Comparison of ENCODE assay signal across 8 cellular contexts in genomic region chr1:6033986-6034749, GRCh38. TPM values are rescaled to one million over a fixed set of nuclear protein-coding genes. Genes with fewer than 3 reads are reported as not detected.
DNase-seq lines count a peak whose midpoint lies in the region; ATAC-seq and TF ChIP-seq lines count a peak whose summit lies in the region.

No MANE protein-coding gene starts in this region.

- peak; percentile 40 to 79 (median 67); a peak in 5 of 6 replicates for TF ChIP-seq CTCF in HCT116 (IDR thresholded peaks at IDR 0.05 in 2 of 3, conservative IDR thresholded peaks at IDR 0.05 in 1 of 3; ENCODE audit: borderline replicate concordance in 1 of 3, insufficient read depth in 1 of 3, low read depth in 2 of 3, low read length in 2 of 3)
- peak; percentile 47 to 75 for TF ChIP-seq CTCF in left lung (IDR thresholded peaks at IDR 0.05)

- H3K27me3 ChIP-seq in HCT116 (ENCODE audit: insufficient read depth, low read length): no peaks in the 10 kb centered on the region
- no peaks in the 10 kb centered on the region for H3K27me3 ChIP-seq in left lung

- H3K4me1 ChIP-seq in HCT116 (ENCODE audit: control insufficient read depth in 1 of 2, insufficient read depth in 2 of 2, low read length in 2 of 2) (no peaks in the 10 kb centered on the region), left lung (peaks cover 0 to 36% of the 10 kb centered on the region in 2 donors)

- no peaks in the 10 kb centered on the region for H3K9me3 Mint-ChIP-seq in T-cell

- H3K9ac ChIP-seq in HCT116 (ENCODE audit: low read length): no peak overlapping the region

- no TSS peak for BruUV-seq in HCT116 (replicated peaks; lab: Mats Ljungman, UMichigan)

- H3K9me3 ChIP-seq in HCT116 (ENCODE audit: control insufficient read depth in 1 of 2, insufficient read depth in 1 of 2, low read depth in 1 of 2, low read length in 2 of 2): no peaks in the 10 kb centered on the region
- H3K9me3 ChIP-seq in left lung: no peaks in the 10 kb centered on the region

- POLR2A ChIA-PET in HCT116 (lab: Charles Lee) (interaction anchor here (0.9 kb wide), 1 partner anchor 8 kb away, joined by 4 read pairs; no protein-coding TSS in a partner anchor), T-cell (lab: Charles Lee) (no interaction called here)

- no peak overlapping the region for H3K4me2 ChIP-seq in HCT116 (ENCODE audit: low read length)

- H3K27me3 Mint-ChIP-seq in T-cell: no peaks in the 10 kb centered on the region

- TF ChIP-seq RAD21 in HCT116 (IDR thresholded peaks at IDR 0.05; ENCODE audit: low read depth): no peak; the same call in none of the 2 replicates

- H3K79me2 ChIP-seq in HCT116 (ENCODE audit: insufficient read depth, low read length): no peaks in the 10 kb centered on the region

- ATAC-seq in HCT116 (peak; percentile 91), T-cell (replicated peaks in 1 of 4) (peak; percentile 38 to 54 (median 42)), left lung (peak; percentile 86), GM19463 (IDR thresholded peaks at IDR 0.05; ENCODE audit: unreplicated experiment) (no peak)

- RAD21 ChIA-PET in HCT116 (lab: Charles Lee; ENCODE audit: low non-redundant PET in 1 of 2, low total read pairs in 2 of 2, uncharacterized antibody in 2 of 2, unreplicated experiment in 2 of 2): no interaction called here

- DNase-seq in AG08396 (ENCODE audit: low spot score) (peak; percentile 72), HCT116 (ENCODE audit: low read depth, low spot score) (no peak), T-cell (peak in 19 of 34 experiments; percentile 12 to 43 (median 29)), cerebellar cortex (ENCODE audit: low spot score) (peak; percentile 86), left lung (peak in 1 of 2 donors; percentile 85), NCI-H1048 (lab: John Stamatoyannopoulos, UW) (no peak)

- H3K27ac ChIP-seq in HCT116 (ENCODE audit: low read depth, low read length): no peak overlapping the region
- no peak overlapping the region for H3K27ac ChIP-seq in left lung
- peak overlapping the region; percentile 41 for H3K27ac ChIP-seq in temporal lobe (ENCODE audit: low read depth, low read length)

- no peaks in the 10 kb centered on the region for H3K9me2 ChIP-seq in HCT116 (ENCODE audit: insufficient read depth)

- H4K20me1 ChIP-seq in HCT116 (ENCODE audit: insufficient read depth): no peaks in the 10 kb centered on the region

- TF ChIP-seq POLR2A in HCT116 (IDR thresholded peaks at IDR 0.05; ENCODE audit: borderline replicate concordance, extremely low read depth, insufficient read depth, insufficient read length): no peak

- no peak overlapping the region for H3K4me3 ChIP-seq in HCT116 (replicated peaks in 1 of 2; ENCODE audit: low read depth in 1 of 2, low read length in 2 of 2)
- H3K4me3 ChIP-seq in left lung: no peak overlapping the region

- H3K4me3 Mint-ChIP-seq in T-cell: peak overlapping the region in 1 of 3 donors; percentile 20

- H3K36me3 Mint-ChIP-seq in T-cell: peaks cover 26% of the 10 kb centered on the region

- H3K36me3 ChIP-seq in HCT116 (ENCODE audit: control insufficient read depth in 1 of 2, insufficient read depth in 2 of 2, low read length in 2 of 2) (no peaks in the 10 kb centered on the region), left lung (peaks cover 0 to 31% of the 10 kb centered on the region in 2 donors)

- no peak overlapping the region for H3K27ac Mint-ChIP-seq in T-cell

- H2AFZ ChIP-seq in HCT116 (ENCODE audit: low read depth, low read length, poor library complexity, severe bottlenecking): no peak overlapping the region

- CTCF ChIA-PET in HCT116 (lab: Charles Lee) (interaction anchor here (1.0 to 1.7 kb wide), 3 partner anchors 8 to 211 kb away, joined by 3 to 8 read pairs (median 5); no protein-coding TSS in a partner anchor), T-cell (lab: Charles Lee) (interaction anchor here (0.6 to 0.8 kb wide), 2 partner anchors 42 to 302 kb away, joined by 3 read pairs; partner anchors contain the start of gene NPHP4 (in 1 of the 2))

- intact Hi-C loops in HCT116 (cut with micrococcal nuclease): no loop called here
- intact Hi-C loops in left lung (cut with DNase I): no loop called here

- peaks cover 76 to 87% (median 82%) of the 10 kb centered on the region in 3 donors for H3K4me1 Mint-ChIP-seq in T-cell

TF ChIP-seq in HCT116, 20 proteins besides CTCF, POLR2A, EP300 and RAD21:
- TF ChIP-seq ZBTB33 (IDR thresholded peaks at IDR 0.05; ENCODE audit: extremely low read depth, insufficient replicate concordance, low read length): no peak
- TF ChIP-seq SRF (IDR thresholded peaks at IDR 0.05; ENCODE audit: low read depth): no peak
- TF ChIP-seq EGR1 (IDR thresholded peaks at IDR 0.05; ENCODE audit: low read depth): no peak
- no peak for TF ChIP-seq SIN3A (IDR thresholded peaks at IDR 0.05; ENCODE audit: low read depth)

RNA-seq across cellular contexts. Expression of gene KCNAB2, which starts 11.5 kb away (rescaled TPM):
- total RNA-seq in HCT116 (2021; ENCODE audit: unreplicated experiment) (18.1 TPM), T-cell (100 to 1,000 TPM; 181 to 270 (median 252) TPM), left lung (10 to 100 TPM; 35.6 to 82.5 TPM), temporal lobe (9.1 TPM)
- polyA plus RNA-seq in HCT116 (2012): 10.2 TPM in 2 replicates

RNA-seq across cellular contexts. Expression of gene NPHP4, which starts 41.9 kb away (rescaled TPM):
- total RNA-seq in HCT116 (2021; ENCODE audit: unreplicated experiment) (20.0 TPM), T-cell (10 to 100 TPM in 1 of 5 donors, 1 to 10 TPM in 4; 9.0 to 10.5 (median 9.8) TPM), left lung (10 to 100 TPM; 13.4 to 16.4 TPM), temporal lobe (6.9 TPM)
- polyA plus RNA-seq in HCT116 (2012): 12.5 and 13.5 TPM in 2 replicates

Comparison
In these comparisons a context has a peak if more than half of its experiments do, and no peak if none do; other contexts are left out.
1. DNase-seq: peak in AG08396 (single experiment), T-cell (19 of 34) and cerebellar cortex (single experiment); none in HCT116 (single experiment) and NCI-H1048 (single experiment).